17 cellular contexts compared by ENCODE assay signal in the genomic region with DNA sequence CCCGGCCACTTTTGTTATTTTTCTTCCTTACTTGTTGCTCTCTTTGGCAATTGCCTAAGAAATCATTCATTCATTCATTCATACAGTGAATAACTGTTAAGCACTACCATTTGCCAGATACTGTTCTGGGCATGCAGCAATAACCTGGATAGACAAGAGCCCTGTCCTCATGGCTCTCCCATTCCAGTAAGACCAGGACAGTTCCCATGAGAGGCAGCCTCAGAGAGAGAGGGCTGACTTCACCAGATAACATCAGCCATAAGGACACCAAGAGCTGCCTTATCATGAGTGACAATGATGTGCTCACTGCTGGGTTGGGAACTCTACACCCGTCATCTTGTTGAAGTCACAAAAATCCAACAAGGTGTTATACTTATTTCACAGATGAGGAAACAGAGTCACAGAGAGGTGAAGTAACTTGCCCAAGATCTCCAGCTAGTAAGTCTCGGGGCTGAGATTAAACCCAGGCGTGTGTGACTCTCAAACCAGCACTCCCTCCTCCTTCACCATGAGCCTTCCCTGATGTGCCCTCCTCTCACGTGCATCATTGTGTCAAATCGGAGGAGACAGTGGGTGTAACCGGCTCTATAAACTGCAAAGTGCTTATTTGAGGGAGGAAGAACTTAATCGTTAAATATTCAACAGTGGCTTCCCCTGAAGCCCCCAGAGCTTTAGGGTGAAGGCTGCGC.
DNase-seq lines count a peak whose midpoint lies in the region; ATAC-seq, FAIRE-seq and TF ChIP-seq lines count a peak whose summit lies in the region.
"Had no signal": no experiment of that assay in that cellular context is flagged by ENCODE, and none has a peak within 500 bp of the region (broad histone marks: within the 10 kb centered on the region; RNA-seq: fewer than 3 reads in every experiment).

No MANE protein-coding gene starts in this region.

- H2BK5ac ChIP-seq in H1 (ENCODE audit: low read depth, low read length), result no peak overlapping the region

- CTCF ChIA-PET in H1 (lab: Charles Lee; ENCODE audit: partially characterized antibody), result interaction anchor here (0.6 to 5.5 kb wide), 23 partner anchors 7 to 459 kb away, joined by 3 to 41 read pairs (median 4); no protein-coding TSS in a partner anchor

- H4K20me1 ChIP-seq in GM23248 (ENCODE audit: insufficient read depth) (no peaks in the 10 kb centered on the region), H1 (replicated peaks in 1 of 2; ENCODE audit: control insufficient read depth in 1 of 2, insufficient read depth in 2 of 2, low read length in 2 of 2) (no peaks in the 10 kb centered on the region), osteoblast (ENCODE audit: insufficient read depth, low read length) (no peaks in the 10 kb centered on the region)
- H4K20me1 ChIP-seq: BLaER1 had no signal

- no peaks in the 10 kb centered on the region for H3K79me1 ChIP-seq in H1 (ENCODE audit: low read depth, low read length)

- 0 out of 2 replicates have a peak overlapping the region, but pooled peaks have one; percentile 25 for H2AK5ac ChIP-seq in H1 (ENCODE audit: low read depth, low read length)

- FAIRE-seq in H1 (lab: Jason Lieb, UNC), result no peak
- FAIRE-seq: G401.6 had no signal

- H2BK12ac ChIP-seq in H1 (ENCODE audit: low read depth, low read length), result no peak overlapping the region

- H3K23ac ChIP-seq in H1 (ENCODE audit: insufficient read length), result no peak overlapping the region

- no peak overlapping the region for H4K8ac ChIP-seq in H1 (ENCODE audit: extremely low read depth, insufficient read depth, low read length)

- no peaks in the 10 kb centered on the region; the same call in 1 of the 2 replicates for H3K23me2 ChIP-seq in H1 (ENCODE audit: low read depth, low read length)

- no peak for TF ChIP-seq RAD21 in H1 (IDR thresholded peaks at IDR 0.05 in 1 of 2, conservative IDR thresholded peaks at IDR 0.05 in 1 of 2; ENCODE audit: low read depth in 2 of 2, low read length in 2 of 2)

- no peak overlapping the region for H3K56ac ChIP-seq in H1 (replicated peaks; ENCODE audit: insufficient read length, low read depth, low read length)

- H3K9me3 ChIP-seq in GM23248 (ENCODE audit: low read depth), result no peaks in the 10 kb centered on the region
- H3K9me3 ChIP-seq in H1 (ENCODE audit: insufficient read depth in 2 of 2, low read depth in 1 of 2, low read length in 1 of 2), result no peaks in the 10 kb centered on the region
- no peaks in the 10 kb centered on the region for H3K9me3 ChIP-seq in osteoblast (ENCODE audit: low read depth, low read length)
- H3K9me3 ChIP-seq: BLaER1, Caco-2 had no signal

- H3K27me3 ChIP-seq in GM23248 (replicated peaks; ENCODE audit: insufficient read depth) (no peaks in the 10 kb centered on the region), H1 (replicated peaks in 1 of 4; ENCODE audit: control insufficient read depth in 3 of 4, extremely low read depth in 1 of 4, insufficient read depth in 3 of 4, low read length in 3 of 4) (no peaks in the 10 kb centered on the region), osteoblast (ENCODE audit: insufficient read depth, low read length) (no peaks in the 10 kb centered on the region)
- H3K27me3 ChIP-seq: BLaER1 had no signal

- peaks cover 15% of the 10 kb centered on the region for H3F3A ChIP-seq in GM23248 (ENCODE audit: insufficient read depth)

- H4K91ac ChIP-seq in H1 (replicated peaks; ENCODE audit: insufficient read length, low read length), result no peak overlapping the region

- H2AFZ ChIP-seq in GM23248 (no peak overlapping the region), H1 (ENCODE audit: low read length) (no peak overlapping the region), osteoblast (ENCODE audit: low read length) (no peak overlapping the region)

- no peaks in the 10 kb centered on the region for H3K79me2 ChIP-seq in GM23248 (ENCODE audit: insufficient read depth)
- H3K79me2 ChIP-seq in H1 (ENCODE audit: control insufficient read depth in 1 of 2, insufficient read depth in 2 of 2, low read length in 2 of 2), result no peaks in the 10 kb centered on the region
- H3K79me2 ChIP-seq in osteoblast (ENCODE audit: insufficient read depth, low read length), result no peaks in the 10 kb centered on the region

- peak; percentile 16 for DNase-seq in GM23248
- peak; percentile 77 for DNase-seq in NCI-H524 treated with DMSO at 0.1 percent for 48 hours (lab: John Stamatoyannopoulos, UW)
- DNase-seq in H1 (ENCODE audit: low read depth in 1 of 2, low spot score in 2 of 2), result no peak
- DNase-seq in osteoblast (ENCODE audit: insufficient read length, low spot score, missing footprints), result peak; percentile 73
- no peak for DNase-seq in epidermal melanocyte (ENCODE audit: insufficient read length, low spot score)
- DNase-seq in DMS53 (lab: John Stamatoyannopoulos, UW), result no peak
- DNase-seq: Caco-2; CD4-positive, alpha-beta memory T cell; DMS153; Karpas-422; NCI-H1694 treated with DMSO at 0.1 percent for 48 hours; NCI-H2227 treated with DMSO at 0.1 percent for 48 hours; NCI-H510A; Right ventricle myocardium superior had no signal

- no peak overlapping the region for H2BK120ac ChIP-seq in H1 (replicated peaks; ENCODE audit: low read depth, low read length)

- no peak for TF ChIP-seq POLR2A in H1 (IDR thresholded peaks at IDR 0.05; ENCODE audit: control extremely low read depth in 1 of 2, low read depth in 2 of 2, low read length in 2 of 2)

- in situ Hi-C loops in GM23248 (cut with MboI), result loop anchor here (5.0 kb wide), 1 partner anchor 456 kb away; no protein-coding TSS in a partner anchor

- WGBS in GM23248 (ENCODE audit: low coverage in 1 of 2, low lambda C conversion rate in 2 of 2, missing lambda C conversion rate in 2 of 2), 2 experiments, result 68 to 69% methylated on average over 9 of the region's 9 CpGs
- WGBS in H1 (ENCODE audit: extremely low coverage in 1 of 2, insufficient coverage in 1 of 2, insufficient read length in 1 of 2, insufficient replicate concordance in 2 of 2, low coverage in 1 of 2, low lambda C conversion rate in 2 of 2, missing lambda C conversion rate in 1 of 2), 2 experiments, result 93% methylated on average over 9 of the region's 9 CpGs; no CpG with 5 or more reads in 1 of the 2 experiments

- POLR2A ChIA-PET in H1 (lab: Charles Lee; ENCODE audit: partially characterized antibody), result no interaction called here

- H3K36me3 ChIP-seq in GM23248 (ENCODE audit: low read depth) (no peaks in the 10 kb centered on the region), H1 (ENCODE audit: control insufficient read depth in 2 of 4, insufficient read depth in 4 of 4, low read length in 3 of 4) (no peaks in the 10 kb centered on the region), osteoblast (ENCODE audit: insufficient read depth, low read length) (no peaks in the 10 kb centered on the region)
- H3K36me3 ChIP-seq: BLaER1 had no signal

- no peak overlapping the region for H3K27ac ChIP-seq in GM23248
- no peak overlapping the region for H3K27ac ChIP-seq in H1 (ENCODE audit: low read depth, low read length)
- no peak overlapping the region for H3K27ac ChIP-seq in osteoblast (ENCODE audit: low read depth, low read length)
- H3K27ac ChIP-seq: BLaER1 had no signal

- no peaks in the 10 kb centered on the region for H3K9me2 ChIP-seq in GM23248 (ENCODE audit: insufficient read depth)

- H3K4me3 ChIP-seq in GM23248 (no peak overlapping the region), H1 (ENCODE audit: extremely low read depth in 1 of 4, insufficient read depth in 2 of 4, low read depth in 3 of 4, low read length in 4 of 4) (no peak overlapping the region), osteoblast (ENCODE audit: insufficient read depth, low read length) (no peak overlapping the region)
- H3K4me3 ChIP-seq: BLaER1 had no signal

- H3K14ac ChIP-seq in H1 (ENCODE audit: insufficient read length), result no peak overlapping the region

- no peak overlapping the region for H4K5ac ChIP-seq in H1 (ENCODE audit: insufficient read length, low read depth, low read length)

- peaks cover 35% of the 10 kb centered on the region for H3K4me1 ChIP-seq in GM23248 (ENCODE audit: insufficient read depth)
- H3K4me1 ChIP-seq in H1 (replicated peaks in 1 of 4; ENCODE audit: control insufficient read depth in 3 of 4, insufficient read depth in 4 of 4, low read length in 3 of 4), result peaks cover 0 to 9% (median 7%) of the 10 kb centered on the region in 4 experiments; a peak in 5 of 7 replicates
- peaks cover 6% of the 10 kb centered on the region for H3K4me1 ChIP-seq in osteoblast (ENCODE audit: insufficient read depth, low read length)
- H3K4me1 ChIP-seq: Caco-2 had no signal

- H3K9ac ChIP-seq in GM23248, result no peak overlapping the region
- no peak overlapping the region for H3K9ac ChIP-seq in H1 (replicated peaks in 1 of 4; ENCODE audit: extremely low read depth in 1 of 4, low read depth in 3 of 4, low read length in 3 of 4)
- H3K9ac ChIP-seq: BLaER1 had no signal

- no peak overlapping the region for H3K4ac ChIP-seq in H1 (replicated peaks; ENCODE audit: insufficient read length, low read depth, low read length)

- no peak overlapping the region for H3K18ac ChIP-seq in H1 (ENCODE audit: extremely low read depth, low read length)

- no peak overlapping the region for H3K4me2 ChIP-seq in GM23248 (ENCODE audit: unreplicated experiment)
- H3K4me2 ChIP-seq in H1 (ENCODE audit: insufficient read depth in 1 of 2, low read depth in 2 of 2, low read length in 2 of 2), result no peak overlapping the region
- no peak overlapping the region for H3K4me2 ChIP-seq in osteoblast (ENCODE audit: insufficient read depth, low read length)
- H3K4me2 ChIP-seq: BLaER1 had no signal

- no peak overlapping the region for H2BK15ac ChIP-seq in H1 (ENCODE audit: low read length)

- TF ChIP-seq CTCF in H1 (IDR thresholded peaks at IDR 0.05; ENCODE audit: control extremely low read depth in 1 of 3, insufficient read depth in 1 of 3, low read depth in 1 of 3, low read length in 3 of 3) (no peak), osteoblast (IDR thresholded peaks at IDR 0.05; ENCODE audit: extremely low read depth, low read depth, low read length) (no peak)

- no peak for TF ChIP-seq EP300 in H1 (IDR thresholded peaks at IDR 0.05; ENCODE audit: borderline replicate concordance in 1 of 2, low read depth in 2 of 2, low read length in 2 of 2)

- H2BK20ac ChIP-seq in H1 (ENCODE audit: low read length), result no peak overlapping the region

- ATAC-seq in GM18861 (IDR thresholded peaks at IDR 0.05; ENCODE audit: unreplicated experiment), result no peak

TF ChIP-seq in H1, 55 proteins besides CTCF, POLR2A, EP300 and RAD21:
- TF ChIP-seq TAF7 (optimal IDR thresholded peaks at IDR 0.05; ENCODE audit: borderline replicate concordance, low read depth, low read length), result no peak

Comparison
In these comparisons a context has a peak if more than half of its experiments do, and no peak if none do; other contexts are left out.
1. DNase-seq: peak in GM23248 (single experiment), NCI-H524 treated with DMSO at 0.1 percent for 48 hours (single experiment) and osteoblast (single experiment); none in H1 (0 of 2), epidermal melanocyte (single experiment) and DMS53 (single experiment).